In the genomic region with DNA sequence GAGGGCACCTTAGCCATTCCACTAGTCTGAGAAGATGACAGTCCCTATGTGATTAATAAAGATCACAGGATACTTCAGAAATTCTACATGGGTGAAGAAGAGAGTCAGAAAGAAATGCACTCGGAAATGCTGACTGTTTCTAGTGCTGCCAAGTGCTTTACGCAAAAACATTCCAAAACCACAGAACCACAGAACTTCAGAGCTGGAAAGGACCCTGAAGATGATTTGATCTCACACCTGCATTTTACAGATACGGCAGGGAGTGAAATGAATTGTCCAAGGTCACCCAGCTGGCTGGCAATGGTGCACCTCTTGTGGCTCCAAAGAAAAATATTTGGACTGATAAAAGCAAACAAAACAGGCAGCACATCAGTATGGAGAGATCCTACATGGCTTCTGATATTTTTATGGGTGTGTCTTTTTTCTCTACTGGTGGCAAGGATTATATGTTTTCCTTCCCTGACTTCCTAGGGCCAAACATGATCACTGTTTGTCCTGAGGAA, we compare ENCODE assay signal across 14 cellular contexts.
DNase-seq lines count a peak whose midpoint lies in the region; ATAC-seq and TF ChIP-seq lines count a peak whose summit lies in the region.
"Had no signal": no experiment of that assay in that cellular context is flagged by ENCODE, and none has a peak within 500 bp of the region (broad histone marks: within the 10 kb centered on the region; RNA-seq: fewer than 3 reads in every experiment).

No MANE protein-coding gene starts in this region.

- POLR2A ChIA-PET in GM10248 (lab: Yijun Ruan, JAX): no interaction called here

- CTCF ChIA-PET in GM10248 (lab: Yijun Ruan, JAX): interaction anchor here (2.2 kb wide), 1 partner anchor 14 kb away, joined by 5 read pairs; no protein-coding TSS in a partner anchor

- DNase-seq in H4 (ENCODE audit: low spot score) (peak; percentile 10), astrocyte of the cerebellum (ENCODE audit: low read depth) (peak; percentile 72), kidney tubule cell (ENCODE audit: low spot score) (peak; percentile 16), retina (no peak), GM10248 (ENCODE audit: extremely low spot score) (no peak)
- DNase-seq in stimulated activated CD4-positive, alpha-beta T cell treated with anti-CD3 and anti-CD28 coated beads, Interleukin-1b, Interleukin-23, amount 100 ng/mL, for 48 hours: no peak
- DNase-seq: activated naive CD8-positive, alpha-beta T cell treated with anti-CD3 and anti-CD28 coated beads, Interleukin-2, amount 10 ng/mL, durations not matched to agents 7 days and 5 days; BE2C; effector CD4-positive, alpha-beta T cell; NCI-H187 treated with DMSO at 0.1 percent for 48 hours; T-helper 9 cell; upper lobe of left lung had no signal

- in situ Hi-C loops in astrocyte of the cerebellum (cut with HindIII; ENCODE audit: low sequenced_read_pairs): no loop called here

- no peak overlapping the region for H3K4me3 ChIP-seq in astrocyte of the cerebellum (ENCODE audit: low read depth, low read length)
- H3K4me3 ChIP-seq: upper lobe of left lung had no signal

- peak overlapping the region; percentile 51 for H3K27ac ChIP-seq in 22Rv1
- H3K27ac ChIP-seq: upper lobe of left lung had no signal

- TF ChIP-seq CTCF in 22Rv1 (IDR thresholded peaks at IDR 0.05) (no peak), astrocyte of the cerebellum (IDR thresholded peaks at IDR 0.05; ENCODE audit: low read depth, low read length, missing control alignments) (no peak), GM10248 (IDR thresholded peaks at IDR 0.05; ENCODE audit: control extremely low read depth, extremely low read depth, low read depth, missing control alignments) (no peak)

- no peak for ATAC-seq in GM18517 (IDR thresholded peaks at IDR 0.05; ENCODE audit: unreplicated experiment)

Comparison
In these comparisons a context has a peak if more than half of its experiments do, and no peak if none do; other contexts are left out.
1. DNase-seq: peak in H4 (single experiment), astrocyte of the cerebellum (single experiment) and kidney tubule cell (single experiment); none in stimulated activated CD4-positive, alpha-beta T cell treated with anti-CD3 and anti-CD28 coated beads, Interleukin-1b, Interleukin-23, amount 100 ng/mL, for 48 hours (single experiment), retina (single experiment) and GM10248 (single experiment).